13 cellular contexts compared by ENCODE assay signal in genomic region chr18:14074187-14074586, GRCh38. TPM values are rescaled to one million over a fixed set of nuclear protein-coding genes. Genes with fewer than 3 reads are reported as not detected.
DNase-seq lines count a peak whose midpoint lies in the region; ATAC-seq and TF ChIP-seq lines count a peak whose summit lies in the region.
"Had no signal": no experiment of that assay in that cellular context is flagged by ENCODE, and none has a peak within 500 bp of the region (broad histone marks: within the 10 kb centered on the region; RNA-seq: fewer than 3 reads in every experiment).

No MANE protein-coding gene starts in this region.

- CTCF ChIA-PET in A673 (lab: Charles Lee): no interaction called here

- no peak overlapping the region for H3K27ac ChIP-seq in A673 (ENCODE audit: low read depth, low read length, poor library complexity, severe bottlenecking)
- H3K27ac ChIP-seq in esophagus muscularis mucosa (replicated peaks in 1 of 4): no peak overlapping the region
- H3K27ac ChIP-seq: colonic mucosa, neutrophil had no signal

- H3K4me1 ChIP-seq in A673 (ENCODE audit: insufficient read depth, low read length, poor library complexity, severe bottlenecking) (no peaks in the 10 kb centered on the region), esophagus muscularis mucosa (no peaks in the 10 kb centered on the region)
- H3K4me1 ChIP-seq: colonic mucosa had no signal

- POLR2A ChIA-PET in A673 (lab: Charles Lee; ENCODE audit: low non-redundant PET): no interaction called here

- TF ChIP-seq CTCF in A673 (conservative IDR thresholded peaks at IDR 0.05; ENCODE audit: low read depth, low read length): peak; percentile 31
- peak; percentile 51 for TF ChIP-seq CTCF in GM12872 (IDR thresholded peaks at IDR 0.05; ENCODE audit: insufficient read depth, low read depth, low read length)
- peak; percentile 55; the same call in 1 of the 2 replicates for TF ChIP-seq CTCF in LNCAP (IDR thresholded peaks at IDR 0.05)
- peak; percentile 31 for TF ChIP-seq CTCF in choroid plexus epithelial cell (conservative IDR thresholded peaks at IDR 0.05; ENCODE audit: low read depth, low read length)
- TF ChIP-seq CTCF in esophagus muscularis mucosa (IDR thresholded peaks at IDR 0.05): peak in 1 of 3 experiments; percentile 6

- H3K36me3 ChIP-seq in A673 (ENCODE audit: insufficient read depth, low read length, poor library complexity, severe bottlenecking) (no peaks in the 10 kb centered on the region), esophagus muscularis mucosa (peaks cover 0 to 18% (median 0%) of the 10 kb centered on the region in 4 donors)
- H3K36me3 ChIP-seq: colonic mucosa, neutrophil had no signal

- H3K27me3 ChIP-seq in A673 (replicated peaks; ENCODE audit: insufficient read depth, low read depth, low read length, poor library complexity) (no peaks in the 10 kb centered on the region), esophagus muscularis mucosa (no peaks in the 10 kb centered on the region)
- H3K27me3 ChIP-seq: colonic mucosa, neutrophil had no signal

- no peak for ATAC-seq in stimulated activated naive CD8-positive, alpha-beta T cell treated with anti-CD3 and anti-CD28 coated beads, Interleukin-15, Interleukin-2, amounts not matched to agents 100 U/mL and 50 U/mL, for 24 hours
- ATAC-seq: left lobe of liver had no signal

- H3K4me3 ChIP-seq in A673 (ENCODE audit: low read depth, low read length, poor library complexity, severe bottlenecking) (no peak overlapping the region), choroid plexus epithelial cell (ENCODE audit: low read depth, low read length) (no peak overlapping the region), esophagus muscularis mucosa (no peak overlapping the region)
- H3K4me3 ChIP-seq: colonic mucosa had no signal

- 97% methylated on average over 5 of the region's 5 CpGs for WGBS in esophagus muscularis mucosa

- intact Hi-C loops in A673 (cut with micrococcal nuclease; ENCODE audit: unreplicated experiment): no loop called here
- intact Hi-C loops in esophagus muscularis mucosa (cut with DNase I): no loop called here

- TF ChIP-seq EP300 in esophagus muscularis mucosa (IDR thresholded peaks at IDR 0.05): no peak

- BruUV-seq in A673 (replicated peaks; lab: Mats Ljungman, UMichigan): no TSS peak

- H3K9me3 ChIP-seq in A673 (ENCODE audit: low read depth, low read length, poor library complexity, severe bottlenecking) (no peaks in the 10 kb centered on the region), esophagus muscularis mucosa (peaks cover 0 to 6% (median 3%) of the 10 kb centered on the region in 4 donors)
- H3K9me3 ChIP-seq: colonic mucosa, neutrophil had no signal

- DNase-seq in A673 (ENCODE audit: low spot score) (peak; percentile 43), choroid plexus epithelial cell (ENCODE audit: low read depth) (no peak), activated gamma-delta T cell (lab: John Stamatoyannopoulos, UW) (no peak), esophagus muscularis mucosa (ENCODE audit: extremely low spot score) (no peak), middle frontal gyrus (ENCODE audit: extremely low spot score, low spot score) (no peak)
- DNase-seq in stimulated activated naive CD8-positive, alpha-beta T cell treated with anti-CD3 and anti-CD28 coated beads, Interleukin-15, Interleukin-2, amounts not matched to agents 100 U/mL and 50 U/mL, for 24 hours: no peak
- DNase-seq: activated CD4-positive, alpha-beta memory T cell treated with anti-CD3 and anti-CD28 coated beads, Interleukin-2, amount 10 ng/mL, durations not matched to agents 7 days and 5 days; activated naive CD8-positive, alpha-beta T cell treated with anti-CD3 and anti-CD28 coated beads for 36 hours; colonic mucosa had no signal

- TF ChIP-seq POLR2A in esophagus muscularis mucosa (IDR thresholded peaks at IDR 0.05; ENCODE audit: low read depth): no peak

RNA-seq across cellular contexts. Expression of gene ZNF519, which starts 58.0 kb away (rescaled TPM):
- total RNA-seq in A673 (2021) (27.5 and 28.8 TPM in 2 replicates), esophagus muscularis mucosa (10 to 100 TPM in 1 of 4 donors, 1 to 10 TPM in 3; 3.0 to 11.2 (median 5.2) TPM)
